8 cellular contexts compared by ENCODE assay signal in genomic region chr10:69328888-69329287, GRCh38. TPM values are rescaled to one million over a fixed set of nuclear protein-coding genes. Genes with fewer than 3 reads are reported as not detected.
A peak's percentile ranks its signal among the peaks of the same experiment; 100 is the strongest.
DNase-seq lines count a peak whose midpoint lies in the region; ATAC-seq and TF ChIP-seq lines count a peak whose summit lies in the region.
"Not testable (repeated sequence)": the region's sequence is repeated elsewhere in the genome, so short reads cannot be mapped to it uniquely, and the experiment has no call there.

No MANE protein-coding gene starts in this region.

- not testable (repeated sequence) for DNase-seq in CD4-positive, alpha-beta T cell; RWPE1 (ENCODE audit: low spot score); activated T-helper 1 cell treated with anti-CD3 and anti-CD28 coated beads, Interleukin-12 subunit alpha, Interleukin-12 subunit beta, Interleukin-2, Interleukin-4 antibody, amounts not matched to agents 30 ng/mL and 10 ng/mL and 1 ng/mL, durations not matched to agents 14 hours and 24 hours and 36 hours (ENCODE audit: low spot score); glutamatergic neuron; gastrocnemius medialis; thyroid gland
- peak; percentile 63 to 66 for DNase-seq in cardiac fibroblast (ENCODE audit: low read depth in 2 of 2)

- H3K4me1 ChIP-seq in muscle layer of colon (ENCODE audit: insufficient read depth, low read length) (peaks cover 52% of the 10 kb centered on the region), gastrocnemius medialis (peaks cover 73 to 91% of the 10 kb centered on the region in 2 donors), thyroid gland (peaks cover 59 to 89% of the 10 kb centered on the region in 2 donors)

- not testable (repeated sequence) for H3K4me3 ChIP-seq in cardiac fibroblast (replicated peaks in 1 of 2; ENCODE audit: low read depth in 2 of 2, low read length in 2 of 2); muscle layer of colon (ENCODE audit: low read depth in 1 of 2, low read length in 2 of 2); thyroid gland (replicated peaks in 1 of 3)
- peak overlapping the region in 1 of 4 donors; percentile 52 for H3K4me3 ChIP-seq in gastrocnemius medialis

- not testable (repeated sequence) for H3K9me3 Mint-ChIP-seq in CD4-positive, alpha-beta T cell; activated T-helper 1 cell treated with anti-CD3 and anti-CD28 coated beads, Interleukin-12 subunit alpha, Interleukin-12 subunit beta, Interleukin-2, Interleukin-4 antibody, amounts not matched to agents 30 ng/mL and 10 ng/mL and 1 ng/mL, durations not matched to agents 14 hours and 24 hours and 36 hours
- H3K9me3 Mint-ChIP-seq in glutamatergic neuron (ENCODE audit: unreplicated experiment), result peaks cover 12% of the 10 kb centered on the region

- not testable (repeated sequence) for H3K36me3 ChIP-seq in muscle layer of colon (ENCODE audit: insufficient read depth, low read length); gastrocnemius medialis; thyroid gland

- in situ Hi-C loops in gastrocnemius medialis (cut with MboI; ENCODE audit: low sequenced_read_pairs in 4 of 4), result loop anchor here in 1 of 4 donors (10.0 kb wide), 1 partner anchor 56 kb away; no protein-coding TSS in a partner anchor

- peak overlapping the region; percentile 87 for H3K27ac Mint-ChIP-seq in CD4-positive, alpha-beta T cell
- H3K27ac Mint-ChIP-seq in activated T-helper 1 cell treated with anti-CD3 and anti-CD28 coated beads, Interleukin-12 subunit alpha, Interleukin-12 subunit beta, Interleukin-2, Interleukin-4 antibody, amounts not matched to agents 30 ng/mL and 10 ng/mL and 1 ng/mL, durations not matched to agents 14 hours and 24 hours and 36 hours, result not testable (repeated sequence)
- peak overlapping the region; percentile 60 for H3K27ac Mint-ChIP-seq in glutamatergic neuron (ENCODE audit: unreplicated experiment)

- not testable (repeated sequence) for H3K27me3 ChIP-seq in CD4-positive, alpha-beta T cell (ENCODE audit: control insufficient read depth, insufficient read depth, low read length); muscle layer of colon (ENCODE audit: control insufficient read depth in 1 of 2, insufficient read depth in 2 of 2, low read length in 2 of 2); gastrocnemius medialis; thyroid gland

- not testable (repeated sequence) for ATAC-seq in CD4-positive, alpha-beta T cell (ENCODE audit: poor library complexity); gastrocnemius medialis

- intact Hi-C loops in CD4-positive, alpha-beta T cell (cut with DNase I, micrococcal nuclease), result loop anchor here in 1 of 2 experiments (2.0 kb wide), 1 partner anchor 16 kb away; no protein-coding TSS in a partner anchor
- intact Hi-C loops in activated T-helper 1 cell treated with anti-CD3 and anti-CD28 coated beads, Interleukin-12 subunit alpha, Interleukin-12 subunit beta, Interleukin-2, Interleukin-4 antibody, amounts not matched to agents 30 ng/mL and 10 ng/mL and 1 ng/mL, durations not matched to agents 14 hours and 24 hours and 36 hours (cut with micrococcal nuclease), result loop anchor here (1.0 kb wide), 1 partner anchor 10 kb away; no protein-coding TSS in a partner anchor
- intact Hi-C loops in gastrocnemius medialis (cut with DNase I; ENCODE audit: low total_unique reads), result loop anchor here (2.0 kb wide), 1 partner anchor 34 kb away; no protein-coding TSS in a partner anchor
- intact Hi-C loops in thyroid gland (cut with DNase I), result not testable (repeated sequence)

- not testable (repeated sequence) for TF ChIP-seq POLR2A in gastrocnemius medialis (IDR thresholded peaks at IDR 0.05); thyroid gland (IDR thresholded peaks at IDR 0.05)

- peak overlapping the region; percentile 53 for H3K27ac ChIP-seq in CD4-positive, alpha-beta T cell (ENCODE audit: low read depth, low read length)
- peak overlapping the region; percentile 43 for H3K27ac ChIP-seq in RWPE1
- peak overlapping the region; percentile 53 for H3K27ac ChIP-seq in muscle layer of colon (ENCODE audit: low read depth, low read length)
- H3K27ac ChIP-seq in gastrocnemius medialis, result peak overlapping the region; percentile 87 to 97 (median 93)
- peak overlapping the region; percentile 88 to 99 (median 92) for H3K27ac ChIP-seq in thyroid gland

- CTCF ChIA-PET in CD4-positive, alpha-beta T cell (lab: Charles Lee), result interaction anchor here (1.0 to 1.4 kb wide), 2 partner anchors 9 to 36 kb away, joined by 3 to 4 read pairs; no protein-coding TSS in a partner anchor
- CTCF ChIA-PET in RWPE1 (lab: Yijun Ruan, JAX), result interaction anchor here (0.6 kb wide), 2 partner anchors 33 to 95 kb away, joined by 3 read pairs; no protein-coding TSS in a partner anchor

- not testable (repeated sequence) for H3K9me3 ChIP-seq in CD4-positive, alpha-beta T cell (ENCODE audit: control insufficient read depth, low read length); muscle layer of colon (ENCODE audit: low read length); gastrocnemius medialis; thyroid gland

- not testable (repeated sequence) for TF ChIP-seq CTCF in CD4-positive, alpha-beta T cell (IDR thresholded peaks at IDR 0.05); RWPE1 (conservative IDR thresholded peaks at IDR 0.05; ENCODE audit: low read depth); cardiac fibroblast (IDR thresholded peaks at IDR 0.05; ENCODE audit: low read depth, low read length); glutamatergic neuron (IDR thresholded peaks at IDR 0.05; ENCODE audit: partially characterized antibody, unreplicated experiment); gastrocnemius medialis (IDR thresholded peaks at IDR 0.05 in 4 of 5, conservative IDR thresholded peaks at IDR 0.05 in 1 of 5); thyroid gland (IDR thresholded peaks at IDR 0.05)

- not testable (repeated sequence) for H3K27me3 Mint-ChIP-seq in CD4-positive, alpha-beta T cell; activated T-helper 1 cell treated with anti-CD3 and anti-CD28 coated beads, Interleukin-12 subunit alpha, Interleukin-12 subunit beta, Interleukin-2, Interleukin-4 antibody, amounts not matched to agents 30 ng/mL and 10 ng/mL and 1 ng/mL, durations not matched to agents 14 hours and 24 hours and 36 hours (ENCODE audit: insufficient read depth); glutamatergic neuron (ENCODE audit: unreplicated experiment)

- H3K9ac ChIP-seq in muscle layer of colon (ENCODE audit: low read length), result not testable (repeated sequence)

- 87 to 88% methylated on average over 2 of the region's 2 CpGs for WGBS in thyroid gland, 2 donors

- H3K4me1 Mint-ChIP-seq in CD4-positive, alpha-beta T cell (ENCODE audit: low read depth), result peaks cover 85% of the 10 kb centered on the region
- peaks cover 51% of the 10 kb centered on the region for H3K4me1 Mint-ChIP-seq in activated T-helper 1 cell treated with anti-CD3 and anti-CD28 coated beads, Interleukin-12 subunit alpha, Interleukin-12 subunit beta, Interleukin-2, Interleukin-4 antibody, amounts not matched to agents 30 ng/mL and 10 ng/mL and 1 ng/mL, durations not matched to agents 14 hours and 24 hours and 36 hours (ENCODE audit: low read depth)
- peaks cover 59% of the 10 kb centered on the region for H3K4me1 Mint-ChIP-seq in glutamatergic neuron (ENCODE audit: low read depth, unreplicated experiment)

- H3K4me3 Mint-ChIP-seq in CD4-positive, alpha-beta T cell, result peak overlapping the region; percentile 86
- peak overlapping the region; percentile 33 for H3K4me3 Mint-ChIP-seq in activated T-helper 1 cell treated with anti-CD3 and anti-CD28 coated beads, Interleukin-12 subunit alpha, Interleukin-12 subunit beta, Interleukin-2, Interleukin-4 antibody, amounts not matched to agents 30 ng/mL and 10 ng/mL and 1 ng/mL, durations not matched to agents 14 hours and 24 hours and 36 hours
- peak overlapping the region; percentile 66 for H3K4me3 Mint-ChIP-seq in glutamatergic neuron (ENCODE audit: unreplicated experiment)

- peaks cover 18% of the 10 kb centered on the region for H3K36me3 Mint-ChIP-seq in CD4-positive, alpha-beta T cell (ENCODE audit: low read depth)
- H3K36me3 Mint-ChIP-seq in activated T-helper 1 cell treated with anti-CD3 and anti-CD28 coated beads, Interleukin-12 subunit alpha, Interleukin-12 subunit beta, Interleukin-2, Interleukin-4 antibody, amounts not matched to agents 30 ng/mL and 10 ng/mL and 1 ng/mL, durations not matched to agents 14 hours and 24 hours and 36 hours (ENCODE audit: low read depth), result peaks cover 15% of the 10 kb centered on the region
- not testable (repeated sequence) for H3K36me3 Mint-ChIP-seq in glutamatergic neuron (ENCODE audit: unreplicated experiment)

- POLR2A ChIA-PET in CD4-positive, alpha-beta T cell (lab: Charles Lee), result interaction anchor here (0.9 to 2.5 kb wide), 4 partner anchors 10 to 20 kb away, joined by 3 to 38 read pairs (median 6); no protein-coding TSS in a partner anchor
- POLR2A ChIA-PET in RWPE1 (lab: Yijun Ruan, JAX; ENCODE audit: low non-redundant PET), result not testable (repeated sequence)

RNA-seq across cellular contexts. Expression of gene HK1, which starts 50.6 kb away (rescaled TPM):
- 10 to 100 TPM; 45.6 to 48.1 TPM for total RNA-seq in CD4-positive, alpha-beta T cell
- 155 and 161 TPM in 2 replicates for total RNA-seq in activated T-helper 1 cell treated with anti-CD3 and anti-CD28 coated beads, Interleukin-12 subunit alpha, Interleukin-12 subunit beta, Interleukin-2, Interleukin-4 antibody, amounts not matched to agents 30 ng/mL and 10 ng/mL and 1 ng/mL, durations not matched to agents 14 hours and 24 hours and 36 hours
- total RNA-seq in glutamatergic neuron (ENCODE audit: unreplicated experiment) (240 TPM), gastrocnemius medialis (100 to 1,000 TPM; 168 to 331 (median 246) TPM), thyroid gland (100 to 1,000 TPM; 106 to 231 (median 189) TPM)

Comparison
In these comparisons a context has a peak if more than half of its experiments do, and no peak if none do; other contexts are left out.
1. H3K27ac ChIP-seq: peak in every context shown above with its lines; median percentile 93 in gastrocnemius medialis; 92 in thyroid gland; 53 in CD4-positive, alpha-beta T cell; 53 in muscle layer of colon; 43 in RWPE1.
2. H3K4me3 Mint-ChIP-seq: peak in every context shown above with its lines; median percentile 86 in CD4-positive, alpha-beta T cell; 66 in glutamatergic neuron; 33 in activated T-helper 1 cell treated with anti-CD3 and anti-CD28 coated beads, Interleukin-12 subunit alpha, Interleukin-12 subunit beta, Interleukin-2, Interleukin-4 antibody, amounts not matched to agents 30 ng/mL and 10 ng/mL and 1 ng/mL, durations not matched to agents 14 hours and 24 hours and 36 hours.